8 cellular contexts compared by ENCODE assay signal in the genomic region with DNA sequence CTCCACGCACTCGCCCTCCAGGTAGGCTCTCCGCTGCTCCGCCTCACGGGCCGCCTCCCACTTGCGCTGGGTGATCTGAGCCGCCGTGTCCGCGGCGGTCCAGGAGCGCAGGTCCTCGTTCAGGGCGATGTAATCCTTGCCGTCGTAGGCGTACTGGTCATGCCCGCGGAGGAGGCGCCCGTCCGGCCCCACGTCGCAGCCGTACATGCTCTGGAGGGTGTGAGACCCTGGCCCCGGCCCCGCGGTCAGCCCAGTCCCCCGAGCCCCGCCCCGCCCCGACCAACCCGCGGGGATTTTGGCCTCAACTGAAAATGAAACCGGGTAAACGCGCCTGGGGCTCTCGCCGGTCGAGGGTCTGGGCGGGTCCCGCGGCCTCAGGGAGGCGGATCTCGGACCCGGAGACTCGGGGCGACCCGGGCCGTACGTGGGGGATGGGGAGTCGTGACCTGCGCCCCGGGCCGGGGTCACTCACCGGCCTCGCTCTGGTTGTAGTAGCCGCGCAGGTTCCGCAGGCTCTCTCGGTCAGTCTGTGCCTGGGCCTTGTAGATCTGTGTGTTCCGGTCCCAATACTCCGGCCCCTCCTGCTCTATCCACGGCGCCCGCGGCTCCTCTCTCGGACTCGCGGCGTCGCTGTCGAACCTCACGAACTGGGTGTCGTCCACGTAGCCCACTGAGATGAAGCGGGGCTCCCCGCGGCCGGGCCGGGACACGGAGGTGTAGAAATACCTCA. TPM values are rescaled to one million over a fixed set of nuclear protein-coding genes. Genes with fewer than 3 reads are reported as not detected.
DNase-seq lines count a peak whose midpoint lies in the region; ATAC-seq and TF ChIP-seq lines count a peak whose summit lies in the region.

No MANE protein-coding gene starts in this region.

- ATAC-seq in HG03354 (IDR thresholded peaks at IDR 0.05; ENCODE audit: poor library complexity, severe bottlenecking, unreplicated experiment), result peak; percentile 25

- H3K9me3 Mint-ChIP-seq in activated CD4-positive, alpha-beta memory T cell treated with anti-CD3 and anti-CD28 coated beads, Interleukin-2, amount 10 ng/mL, durations not matched to agents 7 days and 5 days, result peaks cover 5% of the 10 kb centered on the region

- H2BK15ac ChIP-seq in neuronal stem cell (ENCODE audit: low read length), result no peak overlapping the region

- H3K36me3 Mint-ChIP-seq in activated CD4-positive, alpha-beta memory T cell treated with anti-CD3 and anti-CD28 coated beads, Interleukin-2, amount 10 ng/mL, durations not matched to agents 7 days and 5 days (ENCODE audit: low read depth), result peaks cover 81% of the 10 kb centered on the region

- H3K27ac ChIP-seq in esophagus muscularis mucosa (replicated peaks in 1 of 4) (peak overlapping the region; percentile 75 to 93 (median 83)), neuronal stem cell (replicated peaks; ENCODE audit: low read length) (no peak overlapping the region)

- no peak overlapping the region for H4K8ac ChIP-seq in neuronal stem cell (ENCODE audit: low read depth, low read length)

- POLR2A ChIA-PET in activated CD4-positive, alpha-beta memory T cell treated with anti-CD3 and anti-CD28 coated beads, Interleukin-2, amount 10 ng/mL, durations not matched to agents 7 days and 5 days (lab: Charles Lee), result interaction anchor here (2.4 to 5.0 kb wide), 4 partner anchors 83 to 159 kb away, joined by 14 to 66 read pairs (median 28); no protein-coding TSS in a partner anchor

- H3K79me1 ChIP-seq in neuronal stem cell (ENCODE audit: low read depth, low read length), result no peaks in the 10 kb centered on the region

- no peak overlapping the region for H3K23ac ChIP-seq in neuronal stem cell (ENCODE audit: low read depth, low read length, poor library complexity)

- H3K36me3 ChIP-seq in esophagus muscularis mucosa (peaks cover 0 to 26% (median 19%) of the 10 kb centered on the region in 4 donors), neuronal stem cell (replicated peaks in 1 of 2; ENCODE audit: control insufficient read depth in 2 of 2, insufficient read depth in 2 of 2, low read length in 2 of 2) (no peaks in the 10 kb centered on the region)

- no peak for TF ChIP-seq POLR2A in esophagus muscularis mucosa (IDR thresholded peaks at IDR 0.05; ENCODE audit: low read depth)

- CTCF ChIA-PET in activated CD4-positive, alpha-beta memory T cell treated with anti-CD3 and anti-CD28 coated beads, Interleukin-2, amount 10 ng/mL, durations not matched to agents 7 days and 5 days (lab: Charles Lee), result no interaction called here

- H3K14ac ChIP-seq in neuronal stem cell (ENCODE audit: low read length), result no peak overlapping the region

- peak overlapping the region; percentile 77 for H3K9ac ChIP-seq in neuronal stem cell (ENCODE audit: low read depth, low read length, poor library complexity)

- peak overlapping the region; percentile 99 for H3K4me3 Mint-ChIP-seq in activated CD4-positive, alpha-beta memory T cell treated with anti-CD3 and anti-CD28 coated beads, Interleukin-2, amount 10 ng/mL, durations not matched to agents 7 days and 5 days

- no peak overlapping the region for H2BK5ac ChIP-seq in neuronal stem cell (ENCODE audit: low read length)

- H3K4me1 Mint-ChIP-seq in activated CD4-positive, alpha-beta memory T cell treated with anti-CD3 and anti-CD28 coated beads, Interleukin-2, amount 10 ng/mL, durations not matched to agents 7 days and 5 days, result peaks cover 60% of the 10 kb centered on the region

- H3K27me3 Mint-ChIP-seq in activated CD4-positive, alpha-beta memory T cell treated with anti-CD3 and anti-CD28 coated beads, Interleukin-2, amount 10 ng/mL, durations not matched to agents 7 days and 5 days, result peaks cover 2% of the 10 kb centered on the region

- H3K4me2 ChIP-seq in neuronal stem cell (ENCODE audit: insufficient read depth, low read length, poor library complexity, severe bottlenecking), result peak overlapping the region; percentile 69

- H3K9me3 ChIP-seq in esophagus muscularis mucosa (no peaks in the 10 kb centered on the region), neuronal stem cell (replicated peaks in 1 of 2; ENCODE audit: control insufficient read depth in 2 of 2, insufficient read depth in 1 of 2, low read depth in 1 of 2, low read length in 2 of 2) (peaks cover 0 to 3% of the 10 kb centered on the region in 2 donors)

- TF ChIP-seq EP300 in esophagus muscularis mucosa (IDR thresholded peaks at IDR 0.05), result no peak

- H3K4me1 ChIP-seq in esophagus muscularis mucosa (peaks cover 8 to 20% (median 16%) of the 10 kb centered on the region in 4 donors), neuronal stem cell (ENCODE audit: control insufficient read depth in 2 of 2, insufficient read depth in 1 of 2, low read depth in 1 of 2, low read length in 2 of 2) (peaks cover 0 to 2% of the 10 kb centered on the region in 2 donors)

- no peak overlapping the region for H3K4ac ChIP-seq in neuronal stem cell (ENCODE audit: low read length)

- no peak for TF ChIP-seq CTCF in GM12865 (IDR thresholded peaks at IDR 0.05; ENCODE audit: insufficient read depth, low read depth, low read length, missing control alignments)
- no peak for TF ChIP-seq CTCF in esophagus muscularis mucosa (IDR thresholded peaks at IDR 0.05)

- no peak overlapping the region for H4K91ac ChIP-seq in neuronal stem cell (ENCODE audit: low read depth, low read length, poor library complexity)

- H2AFZ ChIP-seq in neuronal stem cell (ENCODE audit: low read length), result peak overlapping the region; percentile 75

- WGBS in esophagus muscularis mucosa, result no CpG with 5 or more reads among the region's 83 CpGs
- no CpG with 5 or more reads among the region's 83 CpGs for WGBS in neuronal stem cell (ENCODE audit: extremely low coverage in 2 of 2, insufficient read length in 2 of 2, insufficient replicate concordance in 1 of 2), 2 donors

- peak overlapping the region; percentile 99 for H3K27ac Mint-ChIP-seq in activated CD4-positive, alpha-beta memory T cell treated with anti-CD3 and anti-CD28 coated beads, Interleukin-2, amount 10 ng/mL, durations not matched to agents 7 days and 5 days

- H2AK5ac ChIP-seq in neuronal stem cell (ENCODE audit: low read depth, low read length), result no peak overlapping the region

- intact Hi-C loops in esophagus muscularis mucosa (cut with DNase I), result no loop called here

- H2BK120ac ChIP-seq in neuronal stem cell (ENCODE audit: low read depth, low read length), result no peak overlapping the region

- H3K27me3 ChIP-seq in esophagus muscularis mucosa, result no peaks in the 10 kb centered on the region
- peaks cover 0 to 51% (median 34%) of the 10 kb centered on the region in 3 experiments for H3K27me3 ChIP-seq in neuronal stem cell (ENCODE audit: control insufficient read depth in 3 of 3, insufficient read depth in 3 of 3, low read depth in 1 of 3, low read length in 3 of 3)

- H3K4me3 ChIP-seq in GM12865 (ENCODE audit: low read depth, low read length), result peak overlapping the region; percentile 86
- peak overlapping the region; percentile 67 to 73 (median 68) for H3K4me3 ChIP-seq in esophagus muscularis mucosa
- peak overlapping the region; percentile 25 to 92 for H3K4me3 ChIP-seq in neuronal stem cell (ENCODE audit: low read length in 2 of 2)

- DNase-seq in GM12865 (ENCODE audit: low read depth) (peak; percentile 75), esophagus muscularis mucosa (ENCODE audit: extremely low spot score) (peak; percentile 88), neuronal stem cell (ENCODE audit: low spot score) (no peak), amniotic stem cell (lab: John Stamatoyannopoulos, UW) (no peak), DMS79 treated with DMSO at 0.1 percent for 48 hours (lab: John Stamatoyannopoulos, UW) (no peak), foreskin melanocyte (no peak)
- peak; percentile 80 for DNase-seq in activated CD4-positive, alpha-beta memory T cell treated with anti-CD3 and anti-CD28 coated beads, Interleukin-2, amount 10 ng/mL, durations not matched to agents 7 days and 5 days

- no peak overlapping the region for H2BK12ac ChIP-seq in neuronal stem cell (ENCODE audit: low read length)

- no peak overlapping the region for H3K18ac ChIP-seq in neuronal stem cell (ENCODE audit: low read length)

RNA-seq across cellular contexts. Expression of a gene that starts 0.6 kb away (rescaled TPM):
- 1,000 to 10,000 TPM; 5,151 to 5,157 TPM for total RNA-seq in activated CD4-positive, alpha-beta memory T cell treated with anti-CD3 and anti-CD28 coated beads, Interleukin-2, amount 10 ng/mL, durations not matched to agents 7 days and 5 days
- 100 to 1,000 TPM; 336 to 628 (median 502) TPM for total RNA-seq in esophagus muscularis mucosa
- 40.0 TPM for polyA plus RNA-seq in neuronal stem cell (2013, experiment 1 of 2)
- polyA plus RNA-seq in neuronal stem cell (2013, experiment 2 of 2), result 38.4 TPM

RNA-seq across cellular contexts. Expression of a gene that starts 47.0 kb away (rescaled TPM):
- 10 to 100 TPM; 12.0 to 12.3 TPM for total RNA-seq in activated CD4-positive, alpha-beta memory T cell treated with anti-CD3 and anti-CD28 coated beads, Interleukin-2, amount 10 ng/mL, durations not matched to agents 7 days and 5 days
- 10 to 100 TPM; 18.9 to 35.4 (median 22.3) TPM for total RNA-seq in esophagus muscularis mucosa
- polyA plus RNA-seq in neuronal stem cell (2013, experiment 1 of 2), result 16.9 TPM
- polyA plus RNA-seq in neuronal stem cell (2013, experiment 2 of 2), result 17.1 TPM

Comparison
In these comparisons a context has a peak if more than half of its experiments do, and no peak if none do; other contexts are left out.
1. DNase-seq: peak in GM12865 (single experiment), activated CD4-positive, alpha-beta memory T cell treated with anti-CD3 and anti-CD28 coated beads, Interleukin-2, amount 10 ng/mL, durations not matched to agents 7 days and 5 days (single experiment) and esophagus muscularis mucosa (single experiment); none in neuronal stem cell (single experiment), amniotic stem cell (single experiment), DMS79 treated with DMSO at 0.1 percent for 48 hours (single experiment) and foreskin melanocyte (single experiment).
2. RNA of a gene that starts 0.6 kb away (total RNA-seq): 5,151 to 5,157 TPM in activated CD4-positive, alpha-beta memory T cell treated with anti-CD3 and anti-CD28 coated beads, Interleukin-2, amount 10 ng/mL, durations not matched to agents 7 days and 5 days; 336 to 628 TPM in esophagus muscularis mucosa; every median in the first group is over 4 times any median in the second.
3. Peak in every context shown above with its lines, with median percentiles within 50 percentile points of each other: H3K4me3 ChIP-seq.